ENCODE assay signal across 16 cellular contexts in the genomic region with DNA sequence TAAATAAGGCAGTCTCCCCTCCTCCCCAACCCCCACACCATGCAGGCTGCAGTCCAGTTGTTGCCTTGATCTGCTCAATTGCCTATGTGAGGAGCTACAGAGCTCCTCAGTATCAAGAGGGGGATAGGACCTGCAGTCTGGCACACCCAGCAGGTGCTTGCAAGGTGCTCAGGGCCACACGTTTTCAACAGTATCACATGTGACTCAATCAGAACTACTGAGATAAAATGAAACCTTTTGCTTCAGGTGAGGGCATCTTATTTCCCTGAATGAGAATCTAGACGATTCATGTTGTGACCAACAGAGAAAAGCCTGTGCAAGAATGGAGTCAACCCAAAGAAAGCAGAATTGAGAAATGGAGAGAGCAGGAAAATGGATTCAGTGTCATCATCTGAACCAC. TPM values are rescaled to one million over a fixed set of nuclear protein-coding genes. Genes with fewer than 3 reads are reported as not detected.
DNase-seq lines count a peak whose midpoint lies in the region; ATAC-seq and TF ChIP-seq lines count a peak whose summit lies in the region.
"Had no signal": no experiment of that assay in that cellular context is flagged by ENCODE, and none has a peak within 500 bp of the region (broad histone marks: within the 10 kb centered on the region; RNA-seq: fewer than 3 reads in every experiment).

No MANE protein-coding gene starts in this region.

- H3K9me3 ChIP-seq in smooth muscle cell (replicated peaks; ENCODE audit: low read depth) = no peaks in the 10 kb centered on the region
- H3K9me3 ChIP-seq: gastrocnemius medialis, left lung, upper lobe of right lung had no signal

- H3K4me1 ChIP-seq in smooth muscle cell (ENCODE audit: low read depth) = peaks cover 18% of the 10 kb centered on the region

- CTCF ChIA-PET in activated CD4-positive, alpha-beta memory T cell treated with anti-CD3 and anti-CD28 coated beads for 36 hours (lab: Charles Lee) = interaction anchor here (3.4 kb wide), 1 partner anchor 22 kb away, joined by 21 read pairs; no protein-coding TSS in a partner anchor
- CTCF ChIA-PET in activated CD4-positive, alpha-beta memory T cell treated with anti-CD3 and anti-CD28 coated beads, Interleukin-2, amount 10 ng/mL, durations not matched to agents 7 days and 5 days (lab: Charles Lee) = interaction anchor here (4.3 kb wide), 1 partner anchor 22 kb away, joined by 16 read pairs; no protein-coding TSS in a partner anchor

- no peaks in the 10 kb centered on the region for H3K36me3 ChIP-seq in smooth muscle cell (ENCODE audit: low read depth)
- H3K36me3 ChIP-seq: gastrocnemius medialis, left lung, upper lobe of right lung had no signal

- peaks cover 16% of the 10 kb centered on the region for H3F3A ChIP-seq in smooth muscle cell (ENCODE audit: low read depth)

- no peaks in the 10 kb centered on the region for H4K20me1 ChIP-seq in smooth muscle cell (ENCODE audit: low read depth)

- H3K9me3 Mint-ChIP-seq in activated CD4-positive, alpha-beta memory T cell treated with anti-CD3 and anti-CD28 coated beads for 36 hours = no peaks in the 10 kb centered on the region
- no peaks in the 10 kb centered on the region for H3K9me3 Mint-ChIP-seq in activated CD4-positive, alpha-beta memory T cell treated with anti-CD3 and anti-CD28 coated beads, Interleukin-2, amount 10 ng/mL, durations not matched to agents 7 days and 5 days

- no peaks in the 10 kb centered on the region for H3K79me2 ChIP-seq in smooth muscle cell (ENCODE audit: low read depth)

- no peak overlapping the region for H3K4me3 Mint-ChIP-seq in activated CD4-positive, alpha-beta memory T cell treated with anti-CD3 and anti-CD28 coated beads for 36 hours
- H3K4me3 Mint-ChIP-seq in activated CD4-positive, alpha-beta memory T cell treated with anti-CD3 and anti-CD28 coated beads, Interleukin-2, amount 10 ng/mL, durations not matched to agents 7 days and 5 days = no peak overlapping the region
- H3K4me3 Mint-ChIP-seq: brain had no signal

- TF ChIP-seq CTCF in smooth muscle cell (IDR thresholded peaks at IDR 0.05; ENCODE audit: borderline replicate concordance, insufficient read depth, poor library complexity, severe bottlenecking) = no peak
- TF ChIP-seq CTCF in coronary artery (IDR thresholded peaks at IDR 0.05) = no peak

- peaks cover 16% of the 10 kb centered on the region for H3K4me1 Mint-ChIP-seq in activated CD4-positive, alpha-beta memory T cell treated with anti-CD3 and anti-CD28 coated beads for 36 hours (ENCODE audit: low read depth)
- peaks cover 18% of the 10 kb centered on the region for H3K4me1 Mint-ChIP-seq in activated CD4-positive, alpha-beta memory T cell treated with anti-CD3 and anti-CD28 coated beads, Interleukin-2, amount 10 ng/mL, durations not matched to agents 7 days and 5 days

- H3K4me3 ChIP-seq in smooth muscle cell (no peak overlapping the region), coronary artery (no peak overlapping the region)
- H3K4me3 ChIP-seq: gastrocnemius medialis, left lung, upper lobe of right lung had no signal

- ATAC-seq in GM18868 (IDR thresholded peaks at IDR 0.05; ENCODE audit: unreplicated experiment) (peak; percentile 56), HG03432 (IDR thresholded peaks at IDR 0.05; ENCODE audit: unreplicated experiment) (peak; percentile 38), GM21423 (IDR thresholded peaks at IDR 0.05; ENCODE audit: unreplicated experiment) (no peak)
- ATAC-seq: gastrocnemius medialis, upper lobe of right lung had no signal

- H2AFZ ChIP-seq in smooth muscle cell (ENCODE audit: low read depth) = peak overlapping the region; percentile 7

- peak overlapping the region; percentile 13 for H3K9ac ChIP-seq in smooth muscle cell (ENCODE audit: low read depth)

- intact Hi-C loops in activated CD4-positive, alpha-beta memory T cell treated with anti-CD3 and anti-CD28 coated beads for 36 hours (cut with micrococcal nuclease) = no loop called here

- H3K27ac Mint-ChIP-seq in activated CD4-positive, alpha-beta memory T cell treated with anti-CD3 and anti-CD28 coated beads for 36 hours = no peak overlapping the region
- no peak overlapping the region for H3K27ac Mint-ChIP-seq in activated CD4-positive, alpha-beta memory T cell treated with anti-CD3 and anti-CD28 coated beads, Interleukin-2, amount 10 ng/mL, durations not matched to agents 7 days and 5 days

- H3K27me3 Mint-ChIP-seq in activated CD4-positive, alpha-beta memory T cell treated with anti-CD3 and anti-CD28 coated beads for 36 hours = peaks cover 3% of the 10 kb centered on the region
- H3K27me3 Mint-ChIP-seq in activated CD4-positive, alpha-beta memory T cell treated with anti-CD3 and anti-CD28 coated beads, Interleukin-2, amount 10 ng/mL, durations not matched to agents 7 days and 5 days = peaks cover 12% of the 10 kb centered on the region

- H3K27me3 ChIP-seq in smooth muscle cell (ENCODE audit: low read depth) = no peaks in the 10 kb centered on the region
- H3K27me3 ChIP-seq: gastrocnemius medialis, left lung, upper lobe of right lung had no signal

- no peaks in the 10 kb centered on the region for H3K36me3 Mint-ChIP-seq in activated CD4-positive, alpha-beta memory T cell treated with anti-CD3 and anti-CD28 coated beads for 36 hours
- no peaks in the 10 kb centered on the region for H3K36me3 Mint-ChIP-seq in activated CD4-positive, alpha-beta memory T cell treated with anti-CD3 and anti-CD28 coated beads, Interleukin-2, amount 10 ng/mL, durations not matched to agents 7 days and 5 days (ENCODE audit: low read depth)
- H3K36me3 Mint-ChIP-seq: brain had no signal

- DNase-seq in activated CD4-positive, alpha-beta memory T cell treated with anti-CD3 and anti-CD28 coated beads for 36 hours = peak; percentile 25
- no peak for DNase-seq in activated CD4-positive, alpha-beta memory T cell treated with anti-CD3 and anti-CD28 coated beads, Interleukin-2, amount 10 ng/mL, durations not matched to agents 7 days and 5 days
- no peak for DNase-seq in smooth muscle cell (lab: John Stamatoyannopoulos, UW; ENCODE audit: unreplicated experiment)
- no peak for DNase-seq in coronary artery (ENCODE audit: low spot score)
- no peak for DNase-seq in mucosa of gallbladder (ENCODE audit: low spot score)
- DNase-seq: ACHN; activated CD8-positive, alpha-beta memory T cell treated with anti-CD3 and anti-CD28 coated beads for 24 hours; gastrocnemius medialis; HCEC 1CT; left lung; upper lobe of right lung had no signal

- H3K27ac ChIP-seq in smooth muscle cell (ENCODE audit: low read depth) = peak overlapping the region; percentile 84
- H3K27ac ChIP-seq in coronary artery = no peak overlapping the region
- H3K27ac ChIP-seq: epithelial cell of prostate, gastrocnemius medialis, left lung, upper lobe of right lung had no signal

- H3K4me2 ChIP-seq in smooth muscle cell = peak overlapping the region; percentile 75

- POLR2A ChIA-PET in activated CD4-positive, alpha-beta memory T cell treated with anti-CD3 and anti-CD28 coated beads for 36 hours (lab: Charles Lee) = interaction anchor here (0.9 kb wide), 1 partner anchor 175 kb away, joined by 3 read pairs; no protein-coding TSS in a partner anchor
- POLR2A ChIA-PET in activated CD4-positive, alpha-beta memory T cell treated with anti-CD3 and anti-CD28 coated beads, Interleukin-2, amount 10 ng/mL, durations not matched to agents 7 days and 5 days (lab: Charles Lee) = no interaction called here

- WGBS in smooth muscle cell (ENCODE audit: low lambda C conversion rate) = 55% methylated on average over 2 of the region's 2 CpGs

RNA-seq across cellular contexts. Expression of a gene that starts 23.5 kb away (rescaled TPM):
- 10 to 100 TPM; 16.9 to 17.9 TPM for total RNA-seq in activated CD4-positive, alpha-beta memory T cell treated with anti-CD3 and anti-CD28 coated beads for 36 hours
- total RNA-seq in activated CD4-positive, alpha-beta memory T cell treated with anti-CD3 and anti-CD28 coated beads, Interleukin-2, amount 10 ng/mL, durations not matched to agents 7 days and 5 days = 10 to 100 TPM; 17.1 TPM
- 15.9 and 27.7 TPM in 2 replicates for total RNA-seq in smooth muscle cell
- polyA plus RNA-seq in smooth muscle cell = 9.2 and 9.4 TPM in 2 replicates
- 35.6 TPM for total RNA-seq in mucosa of gallbladder
